15 cellular contexts compared by ENCODE assay signal in the genomic region with DNA sequence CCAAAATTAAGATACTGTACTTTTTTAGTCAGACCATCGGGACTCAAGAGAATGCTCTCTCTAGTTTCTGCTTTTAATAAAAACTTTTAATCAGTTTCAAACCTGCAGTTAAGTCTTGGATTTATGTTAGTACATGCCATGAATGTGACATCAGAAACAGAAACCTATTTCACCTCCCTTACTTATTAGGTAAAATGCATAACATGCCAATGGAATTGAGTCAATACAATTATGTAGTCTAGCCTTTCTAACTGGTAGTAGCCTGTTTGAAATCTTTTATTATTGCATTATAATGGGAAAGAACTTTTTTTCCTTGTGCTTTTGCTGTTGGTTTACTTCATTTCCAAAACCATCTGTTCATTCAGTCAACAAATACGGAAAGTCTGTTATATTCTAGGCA. TPM values are rescaled to one million over a fixed set of nuclear protein-coding genes. Genes with fewer than 3 reads are reported as not detected.
DNase-seq lines count a peak whose midpoint lies in the region; ATAC-seq and TF ChIP-seq lines count a peak whose summit lies in the region.
"Had no signal": no experiment of that assay in that cellular context is flagged by ENCODE, and none has a peak within 500 bp of the region (broad histone marks: within the 10 kb centered on the region; RNA-seq: fewer than 3 reads in every experiment).

No MANE protein-coding gene starts in this region.

- no peaks in the 10 kb centered on the region for H3F3A ChIP-seq in OCI-LY1 (ENCODE audit: insufficient read depth, low read length)

- H3K36me3 Mint-ChIP-seq in chondrocyte (ENCODE audit: low read depth): peaks cover 2% of the 10 kb centered on the region
- H3K36me3 Mint-ChIP-seq in mesothelial cell of epicardium: peaks cover 5% of the 10 kb centered on the region
- peaks cover 2% of the 10 kb centered on the region for H3K36me3 Mint-ChIP-seq in activated T-helper 1 cell treated with anti-CD3 and anti-CD28 coated beads, Interleukin-12 subunit alpha, Interleukin-12 subunit beta, Interleukin-2, Interleukin-4 antibody, amounts not matched to agents 30 ng/mL and 10 ng/mL and 1 ng/mL, durations not matched to agents 14 hours and 24 hours and 36 hours (ENCODE audit: low read depth)

- H2AFZ ChIP-seq in OCI-LY1 (ENCODE audit: low read length): no peak overlapping the region

- no peaks in the 10 kb centered on the region for H3K36me3 ChIP-seq in OCI-LY1 (ENCODE audit: insufficient read depth, low read length)

- ATAC-seq in HG03354 (IDR thresholded peaks at IDR 0.05; ENCODE audit: poor library complexity, severe bottlenecking, unreplicated experiment): no peak
- ATAC-seq: stimulated activated naive CD8-positive, alpha-beta T cell treated with anti-CD3 and anti-CD28 coated beads, Interleukin-15, Interleukin-2, amounts not matched to agents 100 U/mL and 50 U/mL, for 24 hours had no signal

- intact Hi-C loops in activated T-helper 1 cell treated with anti-CD3 and anti-CD28 coated beads, Interleukin-12 subunit alpha, Interleukin-12 subunit beta, Interleukin-2, Interleukin-4 antibody, amounts not matched to agents 30 ng/mL and 10 ng/mL and 1 ng/mL, durations not matched to agents 14 hours and 24 hours and 36 hours (cut with micrococcal nuclease): no loop called here

- H3K79me2 ChIP-seq in OCI-LY1 (ENCODE audit: insufficient read depth, low read length): peaks cover 23% of the 10 kb centered on the region

- peak overlapping the region; percentile 85 for H3K27ac Mint-ChIP-seq in chondrocyte (ENCODE audit: unreplicated experiment)
- peak overlapping the region; percentile 99 for H3K27ac Mint-ChIP-seq in mesothelial cell of epicardium
- H3K27ac Mint-ChIP-seq in activated T-helper 1 cell treated with anti-CD3 and anti-CD28 coated beads, Interleukin-12 subunit alpha, Interleukin-12 subunit beta, Interleukin-2, Interleukin-4 antibody, amounts not matched to agents 30 ng/mL and 10 ng/mL and 1 ng/mL, durations not matched to agents 14 hours and 24 hours and 36 hours: no peak overlapping the region
- H3K27ac Mint-ChIP-seq: CD4-positive, alpha-beta T cell had no signal

- H3K9me3 ChIP-seq in OCI-LY1 (ENCODE audit: low read length): no peaks in the 10 kb centered on the region

- H3K4me1 Mint-ChIP-seq in chondrocyte (ENCODE audit: low read depth) (peaks cover 36% of the 10 kb centered on the region), mesothelial cell of epicardium (peaks cover 35% of the 10 kb centered on the region)
- peaks cover 28% of the 10 kb centered on the region for H3K4me1 Mint-ChIP-seq in activated T-helper 1 cell treated with anti-CD3 and anti-CD28 coated beads, Interleukin-12 subunit alpha, Interleukin-12 subunit beta, Interleukin-2, Interleukin-4 antibody, amounts not matched to agents 30 ng/mL and 10 ng/mL and 1 ng/mL, durations not matched to agents 14 hours and 24 hours and 36 hours (ENCODE audit: low read depth)

- peak; percentile 27 for DNase-seq in AG20443 (ENCODE audit: low spot score)
- no peak for DNase-seq in chondrocyte (ENCODE audit: low spot score)
- DNase-seq in mesothelial cell of epicardium (ENCODE audit: low spot score in 2 of 2, unreplicated experiment in 2 of 2): no peak
- no peak for DNase-seq in activated T-helper 1 cell treated with anti-CD3 and anti-CD28 coated beads, Interleukin-12 subunit alpha, Interleukin-12 subunit beta, Interleukin-2, Interleukin-4 antibody, amounts not matched to agents 30 ng/mL and 10 ng/mL and 1 ng/mL, durations not matched to agents 14 hours and 24 hours and 36 hours (ENCODE audit: low spot score)
- no peak for DNase-seq in HuH-7 (ENCODE audit: low spot score)
- no peak for DNase-seq in Ammon's horn (ENCODE audit: low spot score)
- DNase-seq: activated CD8-positive, alpha-beta memory T cell treated with anti-CD3 and anti-CD28 coated beads, Interleukin-2, amount 50 U/mL, for 4 hours; amniotic stem cell; CD4-positive, alpha-beta T cell; NCI-H1048; NCI-H2227 treated with DMSO at 0.1 percent for 48 hours; stimulated activated CD4-positive, alpha-beta T cell treated with anti-CD3 and anti-CD28 coated beads, Interleukin-4, amount 100 ng/mL, for 24 hours; stimulated activated naive CD8-positive, alpha-beta T cell treated with anti-CD3 and anti-CD28 coated beads, Interleukin-15, Interleukin-2, amounts not matched to agents 100 U/mL and 50 U/mL, for 24 hours had no signal

- H3K9ac ChIP-seq in OCI-LY1 (ENCODE audit: low read length): no peak overlapping the region

- H3K27ac ChIP-seq in OCI-LY1 (ENCODE audit: low read depth, low read length, poor library complexity, severe bottlenecking): peak overlapping the region; percentile 13

- H3K9me3 Mint-ChIP-seq in chondrocyte (ENCODE audit: low read depth) (no peaks in the 10 kb centered on the region), mesothelial cell of epicardium (no peaks in the 10 kb centered on the region)
- H3K9me3 Mint-ChIP-seq in activated T-helper 1 cell treated with anti-CD3 and anti-CD28 coated beads, Interleukin-12 subunit alpha, Interleukin-12 subunit beta, Interleukin-2, Interleukin-4 antibody, amounts not matched to agents 30 ng/mL and 10 ng/mL and 1 ng/mL, durations not matched to agents 14 hours and 24 hours and 36 hours: no peaks in the 10 kb centered on the region
- H3K9me3 Mint-ChIP-seq: CD4-positive, alpha-beta T cell had no signal

- no peak overlapping the region for H3K4me2 ChIP-seq in OCI-LY1 (ENCODE audit: low read length)

- H3K4me3 ChIP-seq in OCI-LY1 (ENCODE audit: low read depth, low read length, poor library complexity, severe bottlenecking): no peak overlapping the region

- H4K20me1 ChIP-seq in OCI-LY1 (ENCODE audit: insufficient read depth, low read length): no peaks in the 10 kb centered on the region

- no peaks in the 10 kb centered on the region for H3K9me2 ChIP-seq in OCI-LY1 (ENCODE audit: low read depth, low read length)

- H3K27me3 Mint-ChIP-seq in chondrocyte (ENCODE audit: low read depth): no peaks in the 10 kb centered on the region
- no peaks in the 10 kb centered on the region for H3K27me3 Mint-ChIP-seq in mesothelial cell of epicardium (ENCODE audit: low read depth)
- no peaks in the 10 kb centered on the region for H3K27me3 Mint-ChIP-seq in activated T-helper 1 cell treated with anti-CD3 and anti-CD28 coated beads, Interleukin-12 subunit alpha, Interleukin-12 subunit beta, Interleukin-2, Interleukin-4 antibody, amounts not matched to agents 30 ng/mL and 10 ng/mL and 1 ng/mL, durations not matched to agents 14 hours and 24 hours and 36 hours (ENCODE audit: insufficient read depth)
- H3K27me3 Mint-ChIP-seq: CD4-positive, alpha-beta T cell had no signal

- H3K4me3 Mint-ChIP-seq in chondrocyte (ENCODE audit: unreplicated experiment) (no peak overlapping the region), mesothelial cell of epicardium (peak overlapping the region; percentile 11)
- H3K4me3 Mint-ChIP-seq in activated T-helper 1 cell treated with anti-CD3 and anti-CD28 coated beads, Interleukin-12 subunit alpha, Interleukin-12 subunit beta, Interleukin-2, Interleukin-4 antibody, amounts not matched to agents 30 ng/mL and 10 ng/mL and 1 ng/mL, durations not matched to agents 14 hours and 24 hours and 36 hours: no peak overlapping the region

- TF ChIP-seq CTCF in OCI-LY1 (IDR thresholded peaks at IDR 0.05; ENCODE audit: low read length) (no peak), chondrocyte (IDR thresholded peaks at IDR 0.05) (no peak), mesothelial cell of epicardium (IDR thresholded peaks at IDR 0.05; ENCODE audit: unreplicated experiment) (no peak)

- H3K4me1 ChIP-seq in OCI-LY1 (ENCODE audit: insufficient read depth, low read length, severe bottlenecking): peaks cover 38% of the 10 kb centered on the region

- H3K27me3 ChIP-seq in OCI-LY1 (ENCODE audit: insufficient read depth, low read length): no peaks in the 10 kb centered on the region

RNA-seq across cellular contexts. Expression of a gene that starts 4.8 kb away (rescaled TPM):
- total RNA-seq in chondrocyte (39.6 to 45.7 TPM (median 39.9 TPM) in 3 replicates), mesothelial cell of epicardium (67.4 to 69.8 TPM (median 67.5 TPM) in 3 replicates)
- total RNA-seq in activated T-helper 1 cell treated with anti-CD3 and anti-CD28 coated beads, Interleukin-12 subunit alpha, Interleukin-12 subunit beta, Interleukin-2, Interleukin-4 antibody, amounts not matched to agents 30 ng/mL and 10 ng/mL and 1 ng/mL, durations not matched to agents 14 hours and 24 hours and 36 hours: 28.9 and 31.8 TPM in 2 replicates

RNA-seq across cellular contexts. Expression of a gene that starts 45.5 kb away (rescaled TPM):
- total RNA-seq in chondrocyte (10.9 to 12.2 TPM (median 11.3 TPM) in 3 replicates), mesothelial cell of epicardium (9.2 to 11.7 TPM (median 9.9 TPM) in 3 replicates)
- 19.5 and 21.5 TPM in 2 replicates for total RNA-seq in activated T-helper 1 cell treated with anti-CD3 and anti-CD28 coated beads, Interleukin-12 subunit alpha, Interleukin-12 subunit beta, Interleukin-2, Interleukin-4 antibody, amounts not matched to agents 30 ng/mL and 10 ng/mL and 1 ng/mL, durations not matched to agents 14 hours and 24 hours and 36 hours
